8 cellular contexts compared by ENCODE assay signal in the genomic region with DNA sequence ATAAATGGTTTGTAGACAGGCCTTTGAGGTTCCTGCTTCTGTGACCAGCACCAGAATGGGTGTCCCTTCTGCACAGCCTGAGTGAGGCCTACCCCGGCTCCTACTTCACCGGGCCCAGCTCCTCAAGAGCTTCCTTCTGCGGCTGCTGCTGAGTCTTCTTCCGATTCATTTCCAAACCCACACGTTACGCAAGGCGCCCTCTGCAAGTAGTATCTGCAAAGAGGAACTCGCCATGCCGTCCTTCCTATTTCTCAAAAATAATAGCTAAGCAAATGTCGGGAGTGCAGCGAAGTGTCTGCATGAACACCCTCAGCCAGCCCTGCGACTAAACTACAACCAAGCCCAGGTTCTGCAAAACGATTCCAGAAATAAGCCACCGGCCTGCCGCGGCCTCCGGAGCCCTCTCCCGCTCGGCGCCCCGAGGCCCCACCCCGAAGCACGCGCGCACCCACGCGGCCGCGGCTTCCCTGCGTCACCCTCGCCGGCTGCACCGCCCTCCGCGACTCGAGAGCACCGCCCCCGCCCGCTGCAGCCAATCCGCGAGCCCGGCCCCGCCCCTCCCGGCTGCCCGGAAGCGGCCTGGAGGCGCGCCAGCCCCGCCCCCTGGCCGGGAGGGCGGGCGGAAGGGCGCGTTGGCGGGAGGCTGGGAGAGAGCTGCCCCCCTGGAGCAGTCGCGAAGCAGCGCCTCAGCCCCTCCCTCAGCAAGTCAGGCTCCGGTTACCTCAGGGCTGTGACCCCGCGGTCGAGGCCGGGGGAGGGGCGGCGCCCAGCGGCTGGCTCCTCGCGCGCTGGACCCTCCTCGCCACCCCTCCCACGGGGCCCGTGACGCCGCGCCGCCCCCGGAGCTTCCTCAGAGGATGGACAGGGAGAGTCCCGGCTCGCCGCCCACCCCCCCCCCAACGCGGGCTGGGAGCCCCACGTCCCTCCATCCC. TPM values are rescaled to one million over a fixed set of nuclear protein-coding genes. Genes with fewer than 3 reads are reported as not detected.
DNase-seq lines count a peak whose midpoint lies in the region; ATAC-seq and TF ChIP-seq lines count a peak whose summit lies in the region.

No MANE protein-coding gene starts in this region.

- peak overlapping the region; percentile 59 for H3K14ac ChIP-seq in IMR-90 (replicated peaks; ENCODE audit: low read depth, low read length)

- H3K27ac ChIP-seq in IMR-90 (ENCODE audit: insufficient read depth, low read length): peak overlapping the region; percentile 98
- H3K27ac ChIP-seq in PC-9: peak overlapping the region; percentile 84
- peak overlapping the region; percentile 96 to 100 for H3K27ac ChIP-seq in esophagus (ENCODE audit: low read depth in 2 of 2, low read length in 1 of 2)
- H3K27ac ChIP-seq in muscle layer of colon (ENCODE audit: low read depth, low read length): peak overlapping the region; percentile 100

- TF ChIP-seq RAD21 in IMR-90 (IDR thresholded peaks at IDR 0.05; ENCODE audit: low read length): no peak

- H2BK120ac ChIP-seq in IMR-90 (ENCODE audit: low read depth, low read length): peak overlapping the region; percentile 11; the same call in 1 of the 2 replicates

- H3K27ac Mint-ChIP-seq in activated T-cell treated with anti-CD3 and anti-CD28 coated beads, Interleukin-2, amount 50 U/mL, for 24 hours: peak overlapping the region; percentile 99

- H2AK5ac ChIP-seq in IMR-90 (ENCODE audit: low read depth, low read length): peak overlapping the region; percentile 92

- peak overlapping the region; percentile 90 for H3K4me3 Mint-ChIP-seq in activated T-cell treated with anti-CD3 and anti-CD28 coated beads, Interleukin-2, amount 50 U/mL, for 24 hours

- peak overlapping the region; percentile 20 for H4K91ac ChIP-seq in IMR-90 (ENCODE audit: insufficient read depth, low read depth, low read length)

- H4K20me1 ChIP-seq in IMR-90 (ENCODE audit: insufficient read depth, low read length) (peaks cover 47% of the 10 kb centered on the region), PC-9 (ENCODE audit: insufficient read depth) (peaks cover 36% of the 10 kb centered on the region)

- peaks cover 41% of the 10 kb centered on the region for H3K36me3 Mint-ChIP-seq in activated T-cell treated with anti-CD3 and anti-CD28 coated beads, Interleukin-2, amount 50 U/mL, for 24 hours (ENCODE audit: low read depth)

- H2BK20ac ChIP-seq in IMR-90 (ENCODE audit: low read depth, low read length): no peak overlapping the region

- no peak for TF ChIP-seq CTCF in IMR-90 (conservative IDR thresholded peaks at IDR 0.05; ENCODE audit: low read depth, low read length)
- TF ChIP-seq CTCF in PC-9 (conservative IDR thresholded peaks at IDR 0.05): no peak

- H4K5ac ChIP-seq in IMR-90 (ENCODE audit: low read depth, low read length): no peak overlapping the region

- peak overlapping the region; percentile 8 to 35; a peak in 2 of 4 replicates for H4K8ac ChIP-seq in IMR-90 (ENCODE audit: low read depth in 2 of 2, low read length in 2 of 2)

- POLR2A ChIA-PET in IMR-90 (lab: Charles Lee; ENCODE audit: unreplicated experiment): interaction anchor here (0.6 to 1.2 kb wide), 3 partner anchors 9 to 29 kb away, joined by 3 read pairs; no protein-coding TSS in a partner anchor
- POLR2A ChIA-PET in PC-9 (lab: Charles Lee; ENCODE audit: unreplicated experiment): interaction anchor here (0.6 to 2.5 kb wide), 9 partner anchors 9 to 678 kb away, joined by 3 to 31 read pairs (median 3); no protein-coding TSS in a partner anchor

- DNase-seq in DMS114 treated with DMSO at 0.1 percent for 48 hours (lab: John Stamatoyannopoulos, UW; ENCODE audit: unreplicated experiment): peak; percentile 76
- DNase-seq in IMR-90: peak; percentile 94
- DNase-seq in PC-9: peak; percentile 84 to 99
- peak; percentile 99 for DNase-seq in activated T-cell treated with anti-CD3 and anti-CD28 coated beads, Interleukin-2, amount 50 U/mL, for 24 hours
- peak; percentile 95 to 97 for DNase-seq in stimulated activated CD8-positive, alpha-beta memory T cell treated with anti-CD3 and anti-CD28 coated beads, Interleukin-4, amount 100 ng/mL, for 4 hours (ENCODE audit: low read depth in 2 of 2, low spot score in 1 of 2)

- WGBS in IMR-90 (ENCODE audit: extremely low coverage in 2 of 2, insufficient read length in 1 of 2), 2 experiments: 2% methylated on average over 13 of the region's 83 CpGs; no CpG with 5 or more reads in 1 of the 2 experiments
- 1% methylated on average over 57 to 83 of the region's 83 CpGs for WGBS in esophagus, 2 donors

- H3K9ac ChIP-seq in IMR-90 (ENCODE audit: low read depth, low read length): peak overlapping the region; percentile 69
- H3K9ac ChIP-seq in muscle layer of colon (ENCODE audit: low read length): peak overlapping the region; percentile 35

- H3K79me1 ChIP-seq in IMR-90 (ENCODE audit: low read depth in 1 of 2, low read length in 2 of 2): peaks cover 18 to 74% of the 10 kb centered on the region in 2 experiments

- H3K27me3 ChIP-seq in IMR-90 (ENCODE audit: control insufficient read depth, insufficient read depth, low read length) (no peaks in the 10 kb centered on the region), PC-9 (ENCODE audit: insufficient read depth, low read depth) (no peaks in the 10 kb centered on the region), esophagus (ENCODE audit: control insufficient read depth in 1 of 2, insufficient read depth in 2 of 2, low read length in 2 of 2) (no peaks in the 10 kb centered on the region), muscle layer of colon (ENCODE audit: control insufficient read depth in 1 of 2, insufficient read depth in 2 of 2, low read length in 2 of 2) (no peaks in the 10 kb centered on the region)

- H2AFZ ChIP-seq in IMR-90 (replicated peaks; ENCODE audit: low read length, poor library complexity) (peak overlapping the region; percentile 91), PC-9 (peak overlapping the region; percentile 60)

- in situ Hi-C loops in IMR-90 (cut with MboI; ENCODE audit: low sequenced_read_pairs): no loop called here

- H3K18ac ChIP-seq in IMR-90 (ENCODE audit: low read depth, low read length): 0 out of 2 replicates have a peak overlapping the region, but pooled peaks have one; percentile 9

- CTCF ChIA-PET in IMR-90 (lab: Yijun Ruan, JAX): interaction anchor here (1.4 to 3.2 kb wide), 3 partner anchors 10 to 23 kb away, joined by 3 to 21 read pairs (median 6); no protein-coding TSS in a partner anchor
- CTCF ChIA-PET in PC-9 (lab: Charles Lee): interaction anchor here (1.0 to 1.8 kb wide), 2 partner anchors 9 to 44 kb away, joined by 4 to 8 read pairs; no protein-coding TSS in a partner anchor

- peak overlapping the region; percentile 88 for H3K4ac ChIP-seq in IMR-90 (ENCODE audit: low read depth, low read length)

- intact Hi-C loops in IMR-90 (cut with micrococcal nuclease) (loop anchor here (1.0 kb wide), 2 partner anchors 9 to 24 kb away; partner anchors contain the start of gene MNT), PC-9 (cut with micrococcal nuclease; ENCODE audit: unreplicated experiment) (loop anchor here (1.0 to 2.0 kb wide), 3 partner anchors 9 to 34 kb away; partner anchors contain the start of gene MNT)

- H3K9me3 ChIP-seq in IMR-90 (ENCODE audit: control insufficient read depth, insufficient read depth, low read length): no peaks in the 10 kb centered on the region
- no peaks in the 10 kb centered on the region for H3K9me3 ChIP-seq in PC-9 (ENCODE audit: insufficient read depth, low read depth)
- no peaks in the 10 kb centered on the region for H3K9me3 ChIP-seq in esophagus (ENCODE audit: control insufficient read depth in 2 of 2, insufficient read depth in 1 of 2, low read depth in 1 of 2, low read length in 1 of 2)
- no peaks in the 10 kb centered on the region for H3K9me3 ChIP-seq in muscle layer of colon (ENCODE audit: low read length)

- H3K36me3 ChIP-seq in IMR-90 (ENCODE audit: control insufficient read depth, insufficient read depth, low read length) (peaks cover 5% of the 10 kb centered on the region; the same call in 1 of the 2 replicates), PC-9 (ENCODE audit: low read depth) (0 out of 2 replicates have a peak, but pooled peaks cover 5% of the 10 kb centered on the region), esophagus (ENCODE audit: control insufficient read depth in 2 of 2, insufficient read depth in 2 of 2, low read length in 1 of 2) (peaks cover 0 to 6% of the 10 kb centered on the region in 2 donors), muscle layer of colon (ENCODE audit: insufficient read depth, low read length) (peaks cover 3% of the 10 kb centered on the region)

- H3K9me2 ChIP-seq in PC-9 (ENCODE audit: insufficient read depth): no peaks in the 10 kb centered on the region

- peak overlapping the region; percentile 61 for H3K4me3 ChIP-seq in IMR-90 (ENCODE audit: insufficient read depth, low read depth, low read length)
- peak overlapping the region; percentile 70 for H3K4me3 ChIP-seq in PC-9
- peak overlapping the region; percentile 53 to 54 for H3K4me3 ChIP-seq in esophagus (ENCODE audit: low read depth in 1 of 2, low read length in 2 of 2)
- H3K4me3 ChIP-seq in muscle layer of colon (ENCODE audit: low read depth in 1 of 2, low read length in 2 of 2): peak overlapping the region; percentile 66 to 68

- no peaks in the 10 kb centered on the region for H3K9me3 Mint-ChIP-seq in activated T-cell treated with anti-CD3 and anti-CD28 coated beads, Interleukin-2, amount 50 U/mL, for 24 hours

- H3K23ac ChIP-seq in IMR-90 (ENCODE audit: low read depth, low read length): peak overlapping the region; percentile 21; the same call in 1 of the 2 replicates

- BruUV-seq in IMR-90 (replicated peaks; lab: Mats Ljungman, UMichigan): no TSS peak
- TSS peak; percentile 29 for BruUV-seq in PC-9 (replicated peaks; lab: Mats Ljungman, UMichigan)

- H2BK5ac ChIP-seq in IMR-90 (ENCODE audit: low read depth, low read length, poor library complexity, severe bottlenecking): peak overlapping the region; percentile 93

- peaks cover 64% of the 10 kb centered on the region for H3K4me1 Mint-ChIP-seq in activated T-cell treated with anti-CD3 and anti-CD28 coated beads, Interleukin-2, amount 50 U/mL, for 24 hours (ENCODE audit: low read depth)

- H2BK15ac ChIP-seq in IMR-90 (ENCODE audit: low read depth, low read length): no peak overlapping the region

- H3K4me1 ChIP-seq in IMR-90 (ENCODE audit: control insufficient read depth, insufficient read depth, low read length) (peaks cover 31% of the 10 kb centered on the region), PC-9 (replicated peaks; ENCODE audit: insufficient read depth) (peaks cover 32% of the 10 kb centered on the region), esophagus (ENCODE audit: control insufficient read depth in 2 of 2, insufficient read depth in 2 of 2, low read length in 1 of 2) (peaks cover 19 to 36% of the 10 kb centered on the region in 2 donors), muscle layer of colon (ENCODE audit: insufficient read depth, low read length) (peaks cover 63% of the 10 kb centered on the region)

- peaks cover 33% of the 10 kb centered on the region for H3F3A ChIP-seq in PC-9 (ENCODE audit: insufficient read depth, low read depth)

- no peaks in the 10 kb centered on the region for H3K27me3 Mint-ChIP-seq in activated T-cell treated with anti-CD3 and anti-CD28 coated beads, Interleukin-2, amount 50 U/mL, for 24 hours

- peaks cover 9% of the 10 kb centered on the region for H3K9me1 ChIP-seq in IMR-90 (ENCODE audit: insufficient read depth, low read length)

- dilution Hi-C loops in IMR-90 (cut with HindIII; ENCODE audit: low sequenced_read_pairs, unreplicated experiment): no loop called here

- peak overlapping the region; percentile 70 for H3K56ac ChIP-seq in IMR-90 (ENCODE audit: extremely low read depth, insufficient read depth, low read length)

- TF ChIP-seq POLR2A in IMR-90 (IDR thresholded peaks at IDR 0.05; ENCODE audit: low read depth, low read length): peak; percentile 65

- ATAC-seq in GM21526 (IDR thresholded peaks at IDR 0.05; ENCODE audit: low FRiP score, unreplicated experiment): peak; percentile 42
- peak; percentile 59 for ATAC-seq in IMR-90 (ENCODE audit: low read depth)

- H3K4me2 ChIP-seq in IMR-90 (ENCODE audit: low read depth, low read length) (peak overlapping the region; percentile 80), PC-9 (peak overlapping the region; percentile 92)

- H2AK9ac ChIP-seq in IMR-90 (replicated peaks; ENCODE audit: low read depth, low read length, poor library complexity): peak overlapping the region; percentile 97

- peaks cover 47% of the 10 kb centered on the region for H3K79me2 ChIP-seq in PC-9 (ENCODE audit: low read depth)

RNA-seq across cellular contexts. Expression of gene MNT, which starts 8.3 kb away (rescaled TPM):
- total RNA-seq in IMR-90 (2012; rRNA removed) (1.4 and 1.9 TPM in 2 replicates), PC-9 (2021) (60.7 and 72.3 TPM in 2 replicates)
- polyA plus RNA-seq in IMR-90 (2012; rRNA removed) (8.3 and 9.4 TPM in 2 replicates), esophagus (10 to 100 TPM in 1 of 2 donors, 1 to 10 TPM in 1; 9.9 to 14.6 TPM)
- polyA plus RNA-seq in IMR-90 (2012; cell fraction: cytosol; rRNA removed): 7.6 and 9.5 TPM in 2 replicates
- polyA plus RNA-seq in IMR-90 (2012; cell fraction: nucleus; rRNA removed; ENCODE audit: low replicate concordance): 48.6 and 60.0 TPM in 2 replicates

RNA-seq across cellular contexts. Expression of gene SGSM2, which starts 55.2 kb away (rescaled TPM):
- total RNA-seq in IMR-90 (2012; rRNA removed) (12.2 and 13.6 TPM in 2 replicates), PC-9 (2021) (62.0 and 65.7 TPM in 2 replicates)
- polyA plus RNA-seq in IMR-90 (2012; rRNA removed) (79.6 and 81.2 TPM in 2 replicates), esophagus (100 to 1,000 TPM in 1 of 2 donors, 10 to 100 TPM in 1; 51.6 to 149 TPM)
- 30.9 and 35.6 TPM in 2 replicates for polyA plus RNA-seq in IMR-90 (2012; cell fraction: cytosol; rRNA removed)
- polyA plus RNA-seq in IMR-90 (2012; cell fraction: nucleus; rRNA removed; ENCODE audit: low replicate concordance): 390 and 704 TPM in 2 replicates

RNA-seq across cellular contexts. Expression of gene TSR1, which starts 56.3 kb away (rescaled TPM):
- 72.6 and 79.2 TPM in 2 replicates for total RNA-seq in IMR-90 (2012; rRNA removed)
- polyA plus RNA-seq in IMR-90 (2012; rRNA removed): 21.0 and 22.6 TPM in 2 replicates
- polyA plus RNA-seq in IMR-90 (2012; cell fraction: cytosol; rRNA removed): 7.4 and 11.3 TPM in 2 replicates
- polyA plus RNA-seq in IMR-90 (2012; cell fraction: nucleus; rRNA removed; ENCODE audit: low replicate concordance): 17.2 and 31.2 TPM in 2 replicates
- total RNA-seq in PC-9 (2021): 42.3 and 42.5 TPM in 2 replicates
- polyA plus RNA-seq in esophagus: 10 to 100 TPM; 15.9 to 19.3 TPM

Comparison
In these comparisons a context has a peak if more than half of its experiments do, and no peak if none do; other contexts are left out.
1. Peak in every context shown above with its lines: DNase-seq, ATAC-seq, H3K4me3 ChIP-seq and H3K27ac ChIP-seq.
2. RNA of gene MNT, which starts 8.3 kb away (total RNA-seq): 60.7 to 72.3 TPM in PC-9; 1.4 to 1.9 TPM in IMR-90; every median in the first group is over 10 times any median in the second.